Comparison of ENCODE assay signal across 1 cellular context in the genomic region with DNA sequence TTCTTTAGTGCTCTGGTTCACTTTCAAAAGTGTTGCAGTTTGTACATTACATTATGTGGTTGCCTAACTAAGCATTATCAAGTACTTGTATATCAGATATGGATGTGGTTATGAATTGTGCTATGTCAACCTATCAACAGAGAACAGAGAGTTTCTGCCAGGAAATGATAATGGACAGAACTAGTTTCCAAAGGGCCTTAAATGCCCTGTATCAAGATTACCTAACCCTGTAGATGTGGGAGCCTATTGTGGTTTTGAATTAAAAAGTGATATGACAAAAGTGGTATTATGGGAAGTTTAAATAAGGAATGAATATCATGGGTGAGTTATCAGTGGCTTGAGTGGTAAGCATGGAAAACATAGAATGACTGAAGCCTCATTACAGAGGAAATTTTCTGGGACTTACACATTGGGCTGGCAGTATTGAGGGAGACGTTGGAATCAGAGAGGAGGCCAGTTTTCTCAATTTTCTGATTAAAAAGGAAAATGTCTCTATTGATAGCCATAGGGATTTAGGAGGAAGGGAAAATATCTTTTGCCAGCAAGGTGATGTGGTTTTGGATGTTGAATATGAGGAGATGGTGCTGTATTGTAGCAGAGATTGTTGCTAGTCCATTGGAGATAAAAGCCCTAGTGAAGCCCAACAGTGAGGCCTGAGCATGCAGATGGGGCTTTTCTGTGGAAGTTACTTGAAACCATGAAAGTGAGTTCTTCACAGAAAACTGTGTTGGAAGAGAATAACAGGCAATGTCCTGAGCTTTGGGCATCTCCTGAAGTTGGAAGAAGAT.
TF ChIP-seq lines count a peak whose summit lies in the region.

No MANE protein-coding gene starts in this region.

TF ChIP-seq in K562, 482 proteins besides CTCF, POLR2A, EP300 and RAD21 (continued from another document):
- TF ChIP-seq IRF1 (CRISPR knock-in tag; IDR thresholded peaks at IDR 0.05; ENCODE audit: borderline replicate concordance) (no peak), XRCC4 (IDR thresholded peaks at IDR 0.05; ENCODE audit: extremely low read depth, insufficient read depth, insufficient read length) (no peak), TBL1XR1 (IDR thresholded peaks at IDR 0.05; ENCODE audit: low read length in 2 of 2) (peak; percentile 69 to 95; a peak in 3 of 4 replicates), PTRF (tag; IDR thresholded peaks at IDR 0.05) (no peak), KDM1A (IDR thresholded peaks at IDR 0.05) (peak; percentile 84 to 88), HDAC3 (IDR thresholded peaks at IDR 0.05; ENCODE audit: borderline replicate concordance, partially characterized antibody) (peak; percentile 92), TBP (optimal IDR thresholded peaks at IDR 0.05; ENCODE audit: low read depth, low read length) (peak; percentile 17), TSHZ1 (CRISPR knock-in tag; IDR thresholded peaks at IDR 0.05) (no peak), FIP1L1 (IDR thresholded peaks at IDR 0.05; ENCODE audit: low read depth, low read length, poor library complexity, severe bottlenecking) (no peak), SAFB (IDR thresholded peaks at IDR 0.05; ENCODE audit: borderline replicate concordance, low read depth, low read length) (no peak)
- TF ChIP-seq, protein P1, sequence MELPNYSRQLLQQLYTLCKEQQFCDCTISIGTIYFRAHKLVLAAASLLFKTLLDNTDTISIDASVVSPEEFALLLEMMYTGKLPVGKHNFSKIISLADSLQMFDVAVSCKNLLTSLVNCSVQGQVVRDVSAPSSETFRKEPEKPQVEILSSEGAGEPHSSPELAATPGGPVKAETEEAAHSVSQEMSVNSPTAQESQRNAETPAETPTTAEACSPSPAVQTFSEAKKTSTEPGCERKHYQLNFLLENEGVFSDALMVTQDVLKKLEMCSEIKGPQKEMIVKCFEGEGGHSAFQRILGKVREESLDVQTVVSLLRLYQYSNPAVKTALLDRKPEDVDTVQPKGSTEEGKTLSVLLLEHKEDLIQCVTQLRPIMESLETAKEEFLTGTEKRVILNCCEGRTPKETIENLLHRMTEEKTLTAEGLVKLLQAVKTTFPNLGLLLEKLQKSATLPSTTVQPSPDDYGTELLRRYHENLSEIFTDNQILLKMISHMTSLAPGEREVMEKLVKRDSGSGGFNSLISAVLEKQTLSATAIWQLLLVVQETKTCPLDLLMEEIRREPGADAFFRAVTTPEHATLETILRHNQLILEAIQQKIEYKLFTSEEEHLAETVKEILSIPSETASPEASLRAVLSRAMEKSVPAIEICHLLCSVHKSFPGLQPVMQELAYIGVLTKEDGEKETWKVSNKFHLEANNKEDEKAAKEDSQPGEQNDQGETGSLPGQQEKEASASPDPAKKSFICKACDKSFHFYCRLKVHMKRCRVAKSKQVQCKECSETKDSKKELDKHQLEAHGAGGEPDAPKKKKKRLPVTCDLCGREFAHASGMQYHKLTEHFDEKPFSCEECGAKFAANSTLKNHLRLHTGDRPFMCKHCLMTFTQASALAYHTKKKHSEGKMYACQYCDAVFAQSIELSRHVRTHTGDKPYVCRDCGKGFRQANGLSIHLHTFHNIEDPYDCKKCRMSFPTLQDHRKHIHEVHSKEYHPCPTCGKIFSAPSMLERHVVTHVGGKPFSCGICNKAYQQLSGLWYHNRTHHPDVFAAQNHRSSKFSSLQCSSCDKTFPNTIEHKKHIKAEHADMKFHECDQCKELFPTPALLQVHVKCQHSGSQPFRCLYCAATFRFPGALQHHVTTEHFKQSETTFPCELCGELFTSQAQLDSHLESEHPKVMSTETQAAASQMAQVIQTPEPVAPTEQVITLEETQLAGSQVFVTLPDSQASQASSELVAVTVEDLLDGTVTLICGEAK (IDR thresholded peaks at IDR 0.05) = peak; percentile 20; the same call in 1 of the 2 replicates
- TF ChIP-seq, protein P1 (CRISPR knock-in tag; IDR thresholded peaks at IDR 0.05) = no peak
- TF ChIP-seq, protein P2, sequence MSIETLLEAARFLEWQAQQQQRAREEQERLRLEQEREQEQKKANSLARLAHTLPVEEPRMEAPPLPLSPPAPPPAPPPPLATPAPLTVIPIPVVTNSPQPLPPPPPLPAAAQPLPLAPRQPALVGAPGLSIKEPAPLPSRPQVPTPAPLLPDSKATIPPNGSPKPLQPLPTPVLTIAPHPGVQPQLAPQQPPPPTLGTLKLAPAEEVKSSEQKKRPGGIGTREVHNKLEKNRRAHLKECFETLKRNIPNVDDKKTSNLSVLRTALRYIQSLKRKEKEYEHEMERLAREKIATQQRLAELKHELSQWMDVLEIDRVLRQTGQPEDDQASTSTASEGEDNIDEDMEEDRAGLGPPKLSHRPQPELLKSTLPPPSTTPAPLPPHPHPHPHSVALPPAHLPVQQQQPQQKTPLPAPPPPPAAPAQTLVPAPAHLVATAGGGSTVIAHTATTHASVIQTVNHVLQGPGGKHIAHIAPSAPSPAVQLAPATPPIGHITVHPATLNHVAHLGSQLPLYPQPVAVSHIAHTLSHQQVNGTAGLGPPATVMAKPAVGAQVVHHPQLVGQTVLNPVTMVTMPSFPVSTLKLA (conservative IDR thresholded peaks at IDR 0.05) = peak; percentile 25 to 37; a peak in 2 of 4 replicates
- TF ChIP-seq, protein P3, sequence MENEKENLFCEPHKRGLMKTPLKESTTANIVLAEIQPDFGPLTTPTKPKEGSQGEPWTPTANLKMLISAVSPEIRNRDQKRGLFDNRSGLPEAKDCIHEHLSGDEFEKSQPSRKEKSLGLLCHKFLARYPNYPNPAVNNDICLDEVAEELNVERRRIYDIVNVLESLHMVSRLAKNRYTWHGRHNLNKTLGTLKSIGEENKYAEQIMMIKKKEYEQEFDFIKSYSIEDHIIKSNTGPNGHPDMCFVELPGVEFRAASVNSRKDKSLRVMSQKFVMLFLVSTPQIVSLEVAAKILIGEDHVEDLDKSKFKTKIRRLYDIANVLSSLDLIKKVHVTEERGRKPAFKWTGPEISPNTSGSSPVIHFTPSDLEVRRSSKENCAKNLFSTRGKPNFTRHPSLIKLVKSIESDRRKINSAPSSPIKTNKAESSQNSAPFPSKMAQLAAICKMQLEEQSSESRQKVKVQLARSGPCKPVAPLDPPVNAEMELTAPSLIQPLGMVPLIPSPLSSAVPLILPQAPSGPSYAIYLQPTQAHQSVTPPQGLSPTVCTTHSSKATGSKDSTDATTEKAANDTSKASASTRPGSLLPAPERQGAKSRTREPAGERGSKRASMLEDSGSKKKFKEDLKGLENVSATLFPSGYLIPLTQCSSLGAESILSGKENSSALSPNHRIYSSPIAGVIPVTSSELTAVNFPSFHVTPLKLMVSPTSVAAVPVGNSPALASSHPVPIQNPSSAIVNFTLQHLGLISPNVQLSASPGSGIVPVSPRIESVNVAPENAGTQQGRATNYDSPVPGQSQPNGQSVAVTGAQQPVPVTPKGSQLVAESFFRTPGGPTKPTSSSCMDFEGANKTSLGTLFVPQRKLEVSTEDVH (IDR thresholded peaks at IDR 0.05; ENCODE audit: low read depth, partially characterized antibody) = peak; percentile 13
